11 cellular contexts compared by ENCODE assay signal in genomic region chr19:12940897-12941296, GRCh38. TPM values are rescaled to one million over a fixed set of nuclear protein-coding genes. Genes with fewer than 3 reads are reported as not detected.
A peak's percentile ranks its signal among the peaks of the same experiment; 100 is the strongest.
DNase-seq lines count a peak whose midpoint lies in the region; ATAC-seq and TF ChIP-seq lines count a peak whose summit lies in the region.
"Had no signal": no experiment of that assay in that cellular context is flagged by ENCODE, and none has a peak within 500 bp of the region (broad histone marks: within the 10 kb centered on the region; RNA-seq: fewer than 3 reads in every experiment).

No MANE protein-coding gene starts in this region.

- H3K4me2 ChIP-seq in HCT116 (ENCODE audit: low read length): peak overlapping the region; percentile 87; the same call in 1 of the 2 replicates

- no peaks in the 10 kb centered on the region for H3K9me3 Mint-ChIP-seq in activated naive CD8-positive, alpha-beta T cell treated with anti-CD3 and anti-CD28 coated beads, Interleukin-2, amount 10 ng/mL, durations not matched to agents 7 days and 5 days
- no peaks in the 10 kb centered on the region for H3K9me3 Mint-ChIP-seq in memory B cell

- peak overlapping the region; percentile 37 for H3K27ac ChIP-seq in HCT116 (ENCODE audit: low read depth, low read length)
- H3K27ac ChIP-seq: SJSA1 had no signal

- TF ChIP-seq CTCF in AG04449 (IDR thresholded peaks at IDR 0.05; ENCODE audit: insufficient read depth, low read length, missing control alignments): no peak
- no peak for TF ChIP-seq CTCF in HCT116 (IDR thresholded peaks at IDR 0.05 in 2 of 3, conservative IDR thresholded peaks at IDR 0.05 in 1 of 3; ENCODE audit: borderline replicate concordance in 1 of 3, insufficient read depth in 1 of 3, low read depth in 2 of 3, low read length in 2 of 3)
- TF ChIP-seq CTCF in lower leg skin (IDR thresholded peaks at IDR 0.05): no peak

- H3K27me3 ChIP-seq in HCT116 (ENCODE audit: insufficient read depth, low read length) (no peaks in the 10 kb centered on the region), HAP-1 (ENCODE audit: low read depth) (no peaks in the 10 kb centered on the region)
- H3K27me3 ChIP-seq: SJSA1 had no signal

- no peaks in the 10 kb centered on the region for H3K9me2 ChIP-seq in HCT116 (ENCODE audit: insufficient read depth)

- ATAC-seq in HCT116 (no peak), memory B cell (ENCODE audit: low read depth) (no peak)
- no peak for ATAC-seq in activated naive CD8-positive, alpha-beta T cell treated with anti-CD3 and anti-CD28 coated beads, Interleukin-2, amount 10 ng/mL, durations not matched to agents 7 days and 5 days (ENCODE audit: low read depth)

- peak overlapping the region; percentile 99 for H3K4me3 Mint-ChIP-seq in activated naive CD8-positive, alpha-beta T cell treated with anti-CD3 and anti-CD28 coated beads, Interleukin-2, amount 10 ng/mL, durations not matched to agents 7 days and 5 days
- peak overlapping the region; percentile 99 for H3K4me3 Mint-ChIP-seq in memory B cell

- H3K4me1 ChIP-seq in HCT116 (ENCODE audit: control insufficient read depth in 1 of 2, insufficient read depth in 2 of 2, low read length in 2 of 2) (peaks cover 15 to 42% of the 10 kb centered on the region in 2 experiments), HAP-1 (peaks cover 25% of the 10 kb centered on the region)

- no peak overlapping the region for H2AFZ ChIP-seq in HCT116 (ENCODE audit: low read depth, low read length, poor library complexity, severe bottlenecking)

- no peak for TF ChIP-seq RAD21 in HCT116 (IDR thresholded peaks at IDR 0.05; ENCODE audit: low read depth)

- H3K36me3 ChIP-seq in HCT116 (ENCODE audit: control insufficient read depth in 1 of 2, insufficient read depth in 2 of 2, low read length in 2 of 2): peaks cover 29 to 47% of the 10 kb centered on the region in 2 experiments
- peaks cover 68% of the 10 kb centered on the region for H3K36me3 ChIP-seq in HAP-1 (replicated peaks)

- TF ChIP-seq POLR2A in HCT116 (IDR thresholded peaks at IDR 0.05; ENCODE audit: borderline replicate concordance, extremely low read depth, insufficient read depth, insufficient read length): no peak
- no peak for TF ChIP-seq POLR2A in lower leg skin (IDR thresholded peaks at IDR 0.05)

- peaks cover 48% of the 10 kb centered on the region for H3K79me2 ChIP-seq in HCT116 (ENCODE audit: insufficient read depth, low read length)

- H3K27me3 Mint-ChIP-seq in activated naive CD8-positive, alpha-beta T cell treated with anti-CD3 and anti-CD28 coated beads, Interleukin-2, amount 10 ng/mL, durations not matched to agents 7 days and 5 days: no peaks in the 10 kb centered on the region
- no peaks in the 10 kb centered on the region for H3K27me3 Mint-ChIP-seq in memory B cell

- RAD21 ChIA-PET in HCT116 (lab: Charles Lee; ENCODE audit: low non-redundant PET in 1 of 2, low total read pairs in 2 of 2, uncharacterized antibody in 2 of 2, unreplicated experiment in 2 of 2): no interaction called here

- intact Hi-C loops in HCT116 (cut with micrococcal nuclease) (no loop called here), lower leg skin (cut with DNase I; ENCODE audit: low total_unique reads) (loop anchor here (10.0 kb wide), 1 partner anchor 56 kb away; the partner anchor contains the start of genes DNASE2 and KLF1)

- peaks cover 47% of the 10 kb centered on the region for H3K36me3 Mint-ChIP-seq in activated naive CD8-positive, alpha-beta T cell treated with anti-CD3 and anti-CD28 coated beads, Interleukin-2, amount 10 ng/mL, durations not matched to agents 7 days and 5 days
- H3K36me3 Mint-ChIP-seq in memory B cell: peaks cover 27% of the 10 kb centered on the region

- BruUV-seq in HCT116 (replicated peaks; lab: Mats Ljungman, UMichigan): no TSS peak

- WGBS in lower leg skin, 2 donors: 72 to 86% methylated on average over 2 of the region's 2 CpGs

- CTCF ChIA-PET in AG04449 (lab: Yijun Ruan, JAX) (interaction anchor here (1.7 kb wide), 1 partner anchor 24 kb away, joined by 5 read pairs; no protein-coding TSS in a partner anchor), HCT116 (lab: Charles Lee) (interaction anchor here (0.6 kb wide), 1 partner anchor 19 kb away, joined by 3 read pairs; no protein-coding TSS in a partner anchor)

- in situ Hi-C loops in HAP-1 (cut with MboI; ENCODE audit: low sequenced_read_pairs): no loop called here

- H3K4me3 ChIP-seq in AG04449 (ENCODE audit: low read depth, low read length) (peak overlapping the region; percentile 90), HCT116 (replicated peaks in 1 of 2; ENCODE audit: low read depth in 1 of 2, low read length in 2 of 2) (no peak overlapping the region), HAP-1 (no peak overlapping the region), lower leg skin (ENCODE audit: low read depth, poor library complexity, severe bottlenecking) (no peak overlapping the region)

- no peak for DNase-seq in AG04449 (ENCODE audit: low read depth, low spot score)
- no peak for DNase-seq in HCT116 (ENCODE audit: low read depth, low spot score)
- DNase-seq in activated naive CD8-positive, alpha-beta T cell treated with anti-CD3 and anti-CD28 coated beads, Interleukin-2, amount 10 ng/mL, durations not matched to agents 7 days and 5 days: no peak
- DNase-seq in memory B cell (ENCODE audit: low spot score in 2 of 2): no peak
- no peak for DNase-seq in HAP-1 (ENCODE audit: low spot score in 2 of 2)
- no peak for DNase-seq in activated CD4-positive, CD25-positive, alpha-beta regulatory T cell treated with anti-CD3 and anti-CD28 coated beads, Interleukin-2, amount 50 U/mL, for 72 hours
- DNase-seq in NCI-H1092 treated with DMSO at 0.1 percent for 48 hours (lab: John Stamatoyannopoulos, UW): no peak
- DNase-seq in lower leg skin (ENCODE audit: low spot score in 2 of 2): no peak
- DNase-seq: EL had no signal

- H3K9me3 ChIP-seq in HCT116 (ENCODE audit: control insufficient read depth in 1 of 2, insufficient read depth in 1 of 2, low read depth in 1 of 2, low read length in 2 of 2) (no peaks in the 10 kb centered on the region), HAP-1 (no peaks in the 10 kb centered on the region)
- H3K9me3 ChIP-seq: SJSA1 had no signal

- H3K4me1 Mint-ChIP-seq in activated naive CD8-positive, alpha-beta T cell treated with anti-CD3 and anti-CD28 coated beads, Interleukin-2, amount 10 ng/mL, durations not matched to agents 7 days and 5 days: peaks cover 55% of the 10 kb centered on the region
- peaks cover 40% of the 10 kb centered on the region for H3K4me1 Mint-ChIP-seq in memory B cell

- no peaks in the 10 kb centered on the region for H4K20me1 ChIP-seq in HCT116 (ENCODE audit: insufficient read depth)

- H3K9ac ChIP-seq in HCT116 (ENCODE audit: low read length): no peak overlapping the region

- peak overlapping the region; percentile 92 for H3K27ac Mint-ChIP-seq in activated naive CD8-positive, alpha-beta T cell treated with anti-CD3 and anti-CD28 coated beads, Interleukin-2, amount 10 ng/mL, durations not matched to agents 7 days and 5 days
- peak overlapping the region; percentile 15 for H3K27ac Mint-ChIP-seq in memory B cell

- POLR2A ChIA-PET in AG04449 (lab: Yijun Ruan, JAX): interaction anchor here (0.6 kb wide), 1 partner anchor 189 kb away, joined by 3 read pairs; no protein-coding TSS in a partner anchor
- POLR2A ChIA-PET in HCT116 (lab: Charles Lee): no interaction called here
- POLR2A ChIA-PET in activated naive CD8-positive, alpha-beta T cell treated with anti-CD3 and anti-CD28 coated beads, Interleukin-2, amount 10 ng/mL, durations not matched to agents 7 days and 5 days (lab: Charles Lee): interaction anchor here (1.0 kb wide), 1 partner anchor 1038 kb away, joined by 3 read pairs; no protein-coding TSS in a partner anchor

TF ChIP-seq in HCT116, 20 proteins besides CTCF, POLR2A, EP300 and RAD21 (continues in another document):
- TF ChIP-seq JUND (IDR thresholded peaks at IDR 0.05) (no peak), TCF7L2 (IDR thresholded peaks at IDR 0.05; ENCODE audit: borderline replicate concordance, extremely low read depth, insufficient read depth, insufficient read length) (no peak), EZH2 (IDR thresholded peaks at IDR 0.05) (no peak), SP1 (IDR thresholded peaks at IDR 0.05; ENCODE audit: low read depth) (no peak)

RNA-seq across cellular contexts. Expression of gene CALR, which starts 2.5 kb away (rescaled TPM):
- total RNA-seq in HCT116 (2021; ENCODE audit: unreplicated experiment) (739 TPM), lower leg skin (100 to 1,000 TPM; 171 to 350 (median 229) TPM)
- polyA plus RNA-seq in HCT116 (2012): 660 and 681 TPM in 2 replicates
- total RNA-seq in activated naive CD8-positive, alpha-beta T cell treated with anti-CD3 and anti-CD28 coated beads, Interleukin-2, amount 10 ng/mL, durations not matched to agents 7 days and 5 days: 100 to 1,000 TPM; 522 to 531 TPM

RNA-seq across cellular contexts. Expression of gene RAD23A, which starts 4.8 kb away (rescaled TPM):
- total RNA-seq in HCT116 (2021; ENCODE audit: unreplicated experiment) (163 TPM), lower leg skin (100 to 1,000 TPM; 101 to 128 (median 105) TPM)
- polyA plus RNA-seq in HCT116 (2012): 245 and 256 TPM in 2 replicates
- total RNA-seq in activated naive CD8-positive, alpha-beta T cell treated with anti-CD3 and anti-CD28 coated beads, Interleukin-2, amount 10 ng/mL, durations not matched to agents 7 days and 5 days: 100 to 1,000 TPM; 128 to 141 TPM

RNA-seq across cellular contexts. Expression of gene FARSA, which starts 7.4 kb away (rescaled TPM):
- total RNA-seq in HCT116 (2021; ENCODE audit: unreplicated experiment) (129 TPM), lower leg skin (10 to 100 TPM; 45.9 to 71.4 (median 55.9) TPM)
- polyA plus RNA-seq in HCT116 (2012): 101 and 112 TPM in 2 replicates
- 10 to 100 TPM; 69.2 to 73.3 TPM for total RNA-seq in activated naive CD8-positive, alpha-beta T cell treated with anti-CD3 and anti-CD28 coated beads, Interleukin-2, amount 10 ng/mL, durations not matched to agents 7 days and 5 days

RNA-seq across cellular contexts. Expression of gene GADD45GIP1, which starts 16.1 kb away (rescaled TPM):
- total RNA-seq in HCT116 (2021; ENCODE audit: unreplicated experiment) (35.9 TPM), lower leg skin (10 to 100 TPM; 21.8 to 42.3 (median 29.7) TPM)
- 44.5 and 55.5 TPM in 2 replicates for polyA plus RNA-seq in HCT116 (2012)
- total RNA-seq in activated naive CD8-positive, alpha-beta T cell treated with anti-CD3 and anti-CD28 coated beads, Interleukin-2, amount 10 ng/mL, durations not matched to agents 7 days and 5 days: 10 to 100 TPM; 18.4 to 19.4 TPM

RNA-seq across cellular contexts. Expression of gene SYCE2, which starts 21.8 kb away (rescaled TPM):
- 0.25 TPM for total RNA-seq in HCT116 (2021; ENCODE audit: unreplicated experiment)
- polyA plus RNA-seq in HCT116 (2012): 0.29 and 0.77 TPM in 2 replicates
- total RNA-seq in activated naive CD8-positive, alpha-beta T cell treated with anti-CD3 and anti-CD28 coated beads, Interleukin-2, amount 10 ng/mL, durations not matched to agents 7 days and 5 days: 1 to 10 TPM; 3.6 to 4.4 TPM
- total RNA-seq in lower leg skin: under 1 TPM in 1 of 4 donors, not detected in 3; 0.26 TPM
- total RNA-seq: cardiac septum had no signal
